Comparison of ENCODE assay signal across 8 cellular contexts in the genomic region with DNA sequence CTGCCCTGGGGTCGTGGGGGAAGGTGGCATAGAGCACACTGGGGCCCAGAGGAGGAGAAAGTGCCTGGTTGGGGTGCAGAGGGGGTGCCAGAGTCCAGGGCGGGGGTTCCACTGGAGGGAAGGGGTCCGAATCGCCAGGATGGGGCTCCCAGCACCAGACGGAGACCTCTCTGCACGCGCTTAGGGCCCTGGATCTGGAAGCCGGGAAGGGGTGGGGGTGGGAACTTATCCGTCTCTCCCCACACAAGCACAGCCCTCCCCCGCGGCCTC. TPM values are rescaled to one million over a fixed set of nuclear protein-coding genes. Genes with fewer than 3 reads are reported as not detected.
DNase-seq lines count a peak whose midpoint lies in the region; ATAC-seq, FAIRE-seq and TF ChIP-seq lines count a peak whose summit lies in the region.

No MANE protein-coding gene starts in this region.

- CTCF ChIA-PET in AG04450 (lab: Charles Lee), result no interaction called here
- CTCF ChIA-PET in WTC11 (lab: Charles Lee), result interaction anchor here (1.0 kb wide), 1 partner anchor 15 kb away, joined by 4 read pairs; no protein-coding TSS in a partner anchor

- H3K9ac ChIP-seq in GM23248, result peak overlapping the region; percentile 99

- peaks cover 20% of the 10 kb centered on the region for H3F3A ChIP-seq in GM23248 (ENCODE audit: insufficient read depth)

- no peaks in the 10 kb centered on the region; the same call in 1 of the 2 replicates for H3K9me3 ChIP-seq in AG04450 (ENCODE audit: control insufficient read depth, insufficient read depth, low read length)
- H3K9me3 ChIP-seq in GM23248 (ENCODE audit: low read depth), result no peaks in the 10 kb centered on the region
- H3K9me3 ChIP-seq in pancreas, result no peaks in the 10 kb centered on the region

- no peaks in the 10 kb centered on the region for H3K27me3 ChIP-seq in AG04450 (ENCODE audit: control insufficient read depth, insufficient read depth, low read length)
- H3K27me3 ChIP-seq in GM23248 (replicated peaks; ENCODE audit: insufficient read depth), result no peaks in the 10 kb centered on the region
- H3K27me3 ChIP-seq in pancreas, result no peaks in the 10 kb centered on the region

- peaks cover 25% of the 10 kb centered on the region for H3K36me3 Mint-ChIP-seq in WTC11

- peaks cover 9% of the 10 kb centered on the region; the same call in 1 of the 2 replicates for H3K4me1 Mint-ChIP-seq in WTC11

- H3K4me2 ChIP-seq in GM23248 (ENCODE audit: unreplicated experiment), result peak overlapping the region; percentile 87

- no peak for FAIRE-seq in pancreas (lab: Jason Lieb, UNC)

- no peak overlapping the region for H2AFZ ChIP-seq in GM23248

- WGBS in GM23248 (ENCODE audit: low coverage in 1 of 2, low lambda C conversion rate in 2 of 2, missing lambda C conversion rate in 2 of 2), 2 experiments, result 0% methylated on average over 1 to 11 of the region's 11 CpGs
- 0 to 11% methylated on average over 3 to 11 of the region's 11 CpGs for WGBS in pancreas, 2 donors

- H3K9me2 ChIP-seq in GM23248 (ENCODE audit: insufficient read depth), result no peaks in the 10 kb centered on the region

- peak overlapping the region; percentile 81 for H3K4me3 Mint-ChIP-seq in WTC11

- H3K79me2 ChIP-seq in GM23248 (ENCODE audit: insufficient read depth), result peaks cover 51% of the 10 kb centered on the region

- H4K20me1 ChIP-seq in GM23248 (ENCODE audit: insufficient read depth), result no peaks in the 10 kb centered on the region

- in situ Hi-C loops in GM23248 (cut with MboI), result no loop called here

- ATAC-seq in WTC11, result no peak
- peak in 2 of 4 donors; percentile 1 to 4 for ATAC-seq in pancreas
- no peak for ATAC-seq in GM21528 (IDR thresholded peaks at IDR 0.05; ENCODE audit: low FRiP score, unreplicated experiment)
- ATAC-seq in GM18861 (IDR thresholded peaks at IDR 0.05; ENCODE audit: unreplicated experiment), result no peak
- no peak for ATAC-seq in GM21367 (IDR thresholded peaks at IDR 0.05; ENCODE audit: unreplicated experiment)

- DNase-seq in AG04450 (ENCODE audit: low read depth, low spot score), result no peak
- DNase-seq in GM23248, result peak; percentile 85
- no peak for DNase-seq in WTC11 (ENCODE audit: low spot score)
- peak in 1 of 2 donors; percentile 77 for DNase-seq in foreskin fibroblast
- peak in 4 of 6 donors; percentile 64 to 85 (median 80) for DNase-seq in pancreas

- H3K36me3 ChIP-seq in GM23248 (ENCODE audit: low read depth), result peaks cover 28% of the 10 kb centered on the region
- H3K36me3 ChIP-seq in pancreas, result peaks cover 8 to 24% (median 24%) of the 10 kb centered on the region in 3 donors

- H3K4me1 ChIP-seq in GM23248 (ENCODE audit: insufficient read depth) (peaks cover 20% of the 10 kb centered on the region), pancreas (peaks cover 12 to 37% (median 26%) of the 10 kb centered on the region in 3 donors)

- H3K27ac ChIP-seq in AG04450 (ENCODE audit: low read depth, low read length), result peak overlapping the region; percentile 92
- H3K27ac ChIP-seq in GM23248, result peak overlapping the region; percentile 98
- peak overlapping the region; percentile 97 to 99 (median 98) for H3K27ac ChIP-seq in pancreas

- no peak overlapping the region for H3K27ac Mint-ChIP-seq in WTC11

- H3K9me3 Mint-ChIP-seq in WTC11, result no peaks in the 10 kb centered on the region

- TF ChIP-seq CTCF in AG04450 (IDR thresholded peaks at IDR 0.05; ENCODE audit: low read depth, low read length), result no peak
- TF ChIP-seq CTCF in WTC11 (IDR thresholded peaks at IDR 0.05), result no peak
- no peak for TF ChIP-seq CTCF in foreskin fibroblast (IDR thresholded peaks at IDR 0.05; ENCODE audit: low read depth, low read length)
- TF ChIP-seq CTCF in pancreas (IDR thresholded peaks at IDR 0.05), result no peak

- no peaks in the 10 kb centered on the region for H3K27me3 Mint-ChIP-seq in WTC11 (ENCODE audit: low read depth)

- POLR2A ChIA-PET in AG04450 (lab: Yijun Ruan, JAX) (interaction anchor here (7.4 kb wide), 1 partner anchor 16 kb away, joined by 241 read pairs; the partner anchor contains the start of gene CIRBP), WTC11 (lab: Charles Lee) (interaction anchor here (1.0 to 1.2 kb wide), 2 partner anchors 16 to 18 kb away, joined by 5 to 7 read pairs; partner anchors contain the start of gene CIRBP)

- intact Hi-C loops in pancreas (cut with DNase I), result no loop called here

- peak overlapping the region; percentile 86 for H3K4me3 ChIP-seq in AG04450 (ENCODE audit: low read depth, low read length)
- peak overlapping the region; percentile 85 for H3K4me3 ChIP-seq in GM23248
- H3K4me3 ChIP-seq in foreskin fibroblast (ENCODE audit: low read depth in 1 of 2, low read length in 2 of 2), result peak overlapping the region; percentile 76 to 89
- H3K4me3 ChIP-seq in pancreas, result peak overlapping the region; percentile 84 to 96 (median 90)

TF ChIP-seq in WTC11, 78 proteins besides CTCF, POLR2A, EP300 and RAD21 (continues in another document):
- TF ChIP-seq HMGA2 (CRISPR knock-in tag; IDR thresholded peaks at IDR 0.05) (no peak), ZNF232 (CRISPR knock-in tag; IDR thresholded peaks at IDR 0.05) (no peak), ATF1 (CRISPR knock-in tag; IDR thresholded peaks at IDR 0.05) (no peak), FOXP4 (CRISPR knock-in tag; IDR thresholded peaks at IDR 0.05) (no peak), HMGXB4 (CRISPR knock-in tag; IDR thresholded peaks at IDR 0.05) (no peak), ATF3 (CRISPR knock-in tag; conservative IDR thresholded peaks at IDR 0.05) (no peak)

RNA-seq across cellular contexts. Expression of gene MIDN, which starts 2.8 kb away (rescaled TPM):
- 6.6 and 10.6 TPM in 2 replicates for polyA plus RNA-seq in AG04450 (2011; rRNA removed)
- 16.1 and 21.3 TPM in 2 replicates for polyA minus RNA-seq in AG04450 (2011; rRNA and poly(A)+ RNA removed)
- 9.4 and 18.5 TPM in 2 replicates for total RNA-seq in GM23248 (2014; rRNA removed; shearing (Covaris generic))
- polyA plus RNA-seq in GM23248 (2016; fragmentation: Nextera tagmentation; extraction: Ambion mirVana), result 3.1 and 4.0 TPM in 2 replicates
- 189 to 190 TPM (median 189 TPM) in 3 replicates for total RNA-seq in WTC11 (2021)
- total RNA-seq in pancreas, result 10 to 100 TPM; 32.1 to 78.0 (median 49.1) TPM
- 10 to 100 TPM; 36.6 to 49.1 TPM for polyA plus RNA-seq in pancreas

RNA-seq across cellular contexts. Expression of gene ATP5F1D, which starts 9.6 kb away (rescaled TPM):
- polyA plus RNA-seq in AG04450 (2011; rRNA removed) (36.4 and 55.1 TPM in 2 replicates), GM23248 (2016; fragmentation: Nextera tagmentation; extraction: Ambion mirVana) (287 and 290 TPM in 2 replicates), pancreas (100 to 1,000 TPM; 173 to 515 TPM)
- polyA minus RNA-seq in AG04450 (2011; rRNA and poly(A)+ RNA removed), result 19.4 and 21.4 TPM in 2 replicates
- 27.4 and 38.9 TPM in 2 replicates for total RNA-seq in GM23248 (2014; rRNA removed; shearing (Covaris generic))
- total RNA-seq in WTC11 (2021) (262 to 277 TPM (median 270 TPM) in 3 replicates), pancreas (100 to 1,000 TPM in 5 of 6 donors, 10 to 100 TPM in 1; 97.3 to 192 (median 149) TPM)

RNA-seq across cellular contexts. Expression of gene CBARP, which starts 13.4 kb away (rescaled TPM):
- polyA plus RNA-seq in AG04450 (2011; rRNA removed) (1.1 and 1.6 TPM in 2 replicates), GM23248 (2016; fragmentation: Nextera tagmentation; extraction: Ambion mirVana) (0.29 and 0.41 TPM in 2 replicates), pancreas (1 to 10 TPM; 2.0 to 2.6 TPM)
- 0.55 and 0.91 TPM in 2 replicates for polyA minus RNA-seq in AG04450 (2011; rRNA and poly(A)+ RNA removed)
- 2.7 and 4.5 TPM in 2 replicates for total RNA-seq in GM23248 (2014; rRNA removed; shearing (Covaris generic))
- total RNA-seq in WTC11 (2021) (21.9 to 23.6 TPM (median 23.4 TPM) in 3 replicates), pancreas (1 to 10 TPM in 1 of 6 donors, under 1 TPM in 5; 0.16 to 1.1 (median 0.51) TPM)

RNA-seq across cellular contexts. Expression of gene CIRBP, which starts 18.0 kb away (rescaled TPM):
- polyA plus RNA-seq in AG04450 (2011; rRNA removed) (269 and 274 TPM in 2 replicates), GM23248 (2016; fragmentation: Nextera tagmentation; extraction: Ambion mirVana) (163 and 185 TPM in 2 replicates), pancreas (1,000 to 10,000 TPM in 1 of 2 donors, 100 to 1,000 TPM in 1; 802 to 1,009 TPM)
- 121 and 143 TPM in 2 replicates for polyA minus RNA-seq in AG04450 (2011; rRNA and poly(A)+ RNA removed)
- total RNA-seq in GM23248 (2014; rRNA removed; shearing (Covaris generic)), result 239 and 392 TPM in 2 replicates
- total RNA-seq in WTC11 (2021) (256 to 298 TPM (median 256 TPM) in 3 replicates), pancreas (100 to 1,000 TPM; 232 to 607 (median 483) TPM)

RNA-seq across cellular contexts. Expression of gene FAM174C, which starts 24.2 kb away (rescaled TPM):
- 16.6 and 29.1 TPM in 2 replicates for polyA plus RNA-seq in AG04450 (2011; rRNA removed)
- 3.8 and 4.7 TPM in 2 replicates for polyA minus RNA-seq in AG04450 (2011; rRNA and poly(A)+ RNA removed)
- 61.5 and 84.5 TPM in 2 replicates for total RNA-seq in GM23248 (2014; rRNA removed; shearing (Covaris generic))
- 67.8 and 81.6 TPM in 2 replicates for polyA plus RNA-seq in GM23248 (2016; fragmentation: Nextera tagmentation; extraction: Ambion mirVana)
- total RNA-seq in WTC11 (2021), result 59.4 to 65.9 TPM (median 65.7 TPM) in 3 replicates
- 10 to 100 TPM; 16.1 to 26.1 (median 22.9) TPM for total RNA-seq in pancreas
- polyA plus RNA-seq in pancreas, result 10 to 100 TPM; 69.8 to 83.4 TPM

Comparison
In these comparisons a context has a peak if more than half of its experiments do, and no peak if none do; other contexts are left out.
1. DNase-seq: peak in GM23248 (single experiment) and pancreas (4 of 6); none in AG04450 (single experiment) and WTC11 (single experiment).
2. Peak in every context shown above with its lines, with median percentiles within 50 percentile points of each other: H3K27ac ChIP-seq and H3K4me3 ChIP-seq.